Comparison of ENCODE assay signal across 8 cellular contexts in genomic region chr14:103121846-103122577, GRCh38. TPM values are rescaled to one million over a fixed set of nuclear protein-coding genes. Genes with fewer than 3 reads are reported as not detected.
DNase-seq lines count a peak whose midpoint lies in the region; ATAC-seq and TF ChIP-seq lines count a peak whose summit lies in the region.

No MANE protein-coding gene starts in this region.

- WGBS in upper lobe of left lung, 2 donors = 7 to 8% methylated on average over 13 to 14 of the region's 23 CpGs

- H3K27me3 ChIP-seq in colonic mucosa (peaks cover 26% of the 10 kb centered on the region), lower lobe of right lung (ENCODE audit: low read depth) (no peaks in the 10 kb centered on the region), upper lobe of left lung (no peaks in the 10 kb centered on the region)
- H3K27me3 ChIP-seq in effector memory CD4-positive, alpha-beta T cell (replicated peaks; ENCODE audit: control insufficient read depth, insufficient read depth, low read length, poor library complexity, severe bottlenecking) = peaks cover 23% of the 10 kb centered on the region

- H3K36me3 ChIP-seq in colonic mucosa (no peaks in the 10 kb centered on the region), lower lobe of right lung (no peaks in the 10 kb centered on the region), upper lobe of left lung (no peaks in the 10 kb centered on the region)
- H3K36me3 ChIP-seq in effector memory CD4-positive, alpha-beta T cell (ENCODE audit: control insufficient read depth, insufficient read depth, low read length) = no peaks in the 10 kb centered on the region

- H3K27ac ChIP-seq in colonic mucosa (peak overlapping the region; percentile 82), lower lobe of right lung (peak overlapping the region; percentile 89), upper lobe of left lung (peak overlapping the region; percentile 87 to 96 (median 92))
- H3K27ac ChIP-seq in effector memory CD4-positive, alpha-beta T cell (ENCODE audit: insufficient read depth, low read length, poor library complexity, severe bottlenecking) = no peak overlapping the region

- peak; percentile 22 to 37 for ATAC-seq in lower lobe of right lung
- ATAC-seq in upper lobe of left lung (ENCODE audit: low FRiP score in 2 of 2) = peak; percentile 31 to 58
- no peak for ATAC-seq in HG03135 (IDR thresholded peaks at IDR 0.05; ENCODE audit: unreplicated experiment)

- TF ChIP-seq CTCF in colonic mucosa (IDR thresholded peaks at IDR 0.05) (no peak), lower lobe of right lung (IDR thresholded peaks at IDR 0.05) (no peak), upper lobe of left lung (IDR thresholded peaks at IDR 0.05) (no peak)

- no peaks in the 10 kb centered on the region for H3K9me3 ChIP-seq in colonic mucosa
- H3K9me3 ChIP-seq in lower lobe of right lung = no peaks in the 10 kb centered on the region
- H3K9me3 ChIP-seq in upper lobe of left lung = no peaks in the 10 kb centered on the region
- H3K9me3 ChIP-seq in effector memory CD4-positive, alpha-beta T cell (ENCODE audit: control insufficient read depth, low read length) = no peaks in the 10 kb centered on the region

- H3K9ac ChIP-seq in colonic mucosa (ENCODE audit: low read depth in 2 of 2, low read length in 2 of 2) = peak overlapping the region; percentile 60 to 66

- DNase-seq in SIG-M5 treated with dmso at 0.1 percent for 504 hours (lab: John Stamatoyannopoulos, UW; ENCODE audit: unreplicated experiment) (peak; percentile 67), SIG-M5 (lab: John Stamatoyannopoulos, UW) (no peak), NCI-H526 treated with DMSO at 0.1 percent for 48 hours (lab: John Stamatoyannopoulos, UW) (peak; percentile 78), colonic mucosa (peak; percentile 79), lower lobe of right lung (peak; percentile 93), upper lobe of left lung (peak; percentile 84 to 86)
- no peak for DNase-seq in effector memory CD4-positive, alpha-beta T cell

- H3K4me3 ChIP-seq in colonic mucosa (no peak overlapping the region), lower lobe of right lung (peak overlapping the region; percentile 77), upper lobe of left lung (peak overlapping the region in 3 of 4 donors; percentile 52 to 67 (median 63))
- H3K4me3 ChIP-seq in effector memory CD4-positive, alpha-beta T cell (ENCODE audit: insufficient read depth, low read depth, low read length, poor library complexity, severe bottlenecking) = no peak overlapping the region

- peaks cover 13% of the 10 kb centered on the region for H3K4me1 ChIP-seq in colonic mucosa
- peaks cover 89% of the 10 kb centered on the region for H3K4me1 ChIP-seq in lower lobe of right lung
- peaks cover 68 to 84% (median 78%) of the 10 kb centered on the region in 4 donors for H3K4me1 ChIP-seq in upper lobe of left lung
- peaks cover 17% of the 10 kb centered on the region for H3K4me1 ChIP-seq in effector memory CD4-positive, alpha-beta T cell (ENCODE audit: control insufficient read depth, insufficient read depth, low read length, poor library complexity, severe bottlenecking)

- intact Hi-C loops in colonic mucosa (cut with DNase I) = no loop called here
- intact Hi-C loops in lower lobe of right lung (cut with DNase I) = no loop called here

- no peak for TF ChIP-seq EP300 in upper lobe of left lung (IDR thresholded peaks at IDR 0.05)

- TF ChIP-seq POLR2A in upper lobe of left lung (IDR thresholded peaks at IDR 0.05) = peak in 1 of 4 donors; percentile 14

RNA-seq across cellular contexts. Expression of gene TNFAIP2, which starts 1.2 kb away (rescaled TPM):
- 10 to 100 TPM; 10.5 to 26.9 TPM for total RNA-seq in colonic mucosa
- 254 TPM for total RNA-seq in lower lobe of right lung
- total RNA-seq in upper lobe of left lung = 100 to 1,000 TPM in 4 of 6 donors, 10 to 100 TPM in 2; 51.2 to 542 (median 229) TPM

RNA-seq across cellular contexts. Expression of gene EXOC3L4, which starts 27.5 kb away (rescaled TPM):
- total RNA-seq in colonic mucosa (10 to 100 TPM; 11.3 to 15.6 TPM), lower lobe of right lung (3.6 TPM), upper lobe of left lung (1 to 10 TPM in 5 of 6 donors, under 1 TPM in 1; 0.30 to 7.6 (median 2.9) TPM)

RNA-seq across cellular contexts. Expression of gene LBHD2, which starts 38.0 kb away (rescaled TPM):
- total RNA-seq in colonic mucosa (not detected), lower lobe of right lung (not detected), upper lobe of left lung (not detected)

Comparison
In these comparisons a context has a peak if more than half of its experiments do, and no peak if none do; other contexts are left out.
1. DNase-seq: peak in SIG-M5 treated with dmso at 0.1 percent for 504 hours (single experiment), NCI-H526 treated with DMSO at 0.1 percent for 48 hours (single experiment), colonic mucosa (single experiment), lower lobe of right lung (single experiment) and upper lobe of left lung (2 of 2); none in SIG-M5 (single experiment) and effector memory CD4-positive, alpha-beta T cell (0 of 3).
2. H3K4me3 ChIP-seq: peak in lower lobe of right lung (single experiment) and upper lobe of left lung (3 of 4); none in colonic mucosa (single experiment) and effector memory CD4-positive, alpha-beta T cell (single experiment).